Comparison of ENCODE assay signal across 9 cellular contexts in genomic region chr15:92653836-92654524, GRCh38. TPM values are rescaled to one million over a fixed set of nuclear protein-coding genes. Genes with fewer than 3 reads are reported as not detected.
DNase-seq lines count a peak whose midpoint lies in the region; ATAC-seq and TF ChIP-seq lines count a peak whose summit lies in the region.
"Had no signal": no experiment of that assay in that cellular context is flagged by ENCODE, and none has a peak within 500 bp of the region (broad histone marks: within the 10 kb centered on the region; RNA-seq: fewer than 3 reads in every experiment).

No MANE protein-coding gene starts in this region.

- ATAC-seq in aorta (ENCODE audit: low FRiP score) = no peak

- peak overlapping the region; percentile 74 for H3K4me3 Mint-ChIP-seq in osteocyte (ENCODE audit: unreplicated experiment)
- H3K4me3 Mint-ChIP-seq: activated naive CD8-positive, alpha-beta T cell treated with anti-CD3 and anti-CD28 coated beads, Interleukin-2, amount 10 ng/mL, durations not matched to agents 7 days and 5 days had no signal

- no peak overlapping the region for H3K4me2 ChIP-seq in osteoblast (ENCODE audit: insufficient read depth, low read length)

- no peaks in the 10 kb centered on the region for H4K20me1 ChIP-seq in osteoblast (ENCODE audit: insufficient read depth, low read length)

- H3K27me3 ChIP-seq in GM06990 (replicated peaks; ENCODE audit: control insufficient read depth, insufficient read depth, low read length) = no peaks in the 10 kb centered on the region
- peaks cover 18% of the 10 kb centered on the region for H3K27me3 ChIP-seq in osteoblast (ENCODE audit: insufficient read depth, low read length)
- H3K27me3 ChIP-seq in aorta (ENCODE audit: control insufficient read depth in 1 of 2, insufficient read depth in 2 of 2, low read length in 1 of 2) = no peaks in the 10 kb centered on the region

- DNase-seq in GM06990 (ENCODE audit: extremely low read depth, insufficient read length) (no peak), NCI-H2081 (lab: John Stamatoyannopoulos, UW) (peak; percentile 82 to 91), dermis blood vessel endothelial cell (peak; percentile 74), osteocyte (ENCODE audit: extremely low spot score, unreplicated experiment) (peak; percentile 48), osteoblast (ENCODE audit: insufficient read length, low spot score, missing footprints) (no peak), aorta (no peak), T-helper 9 cell (no peak)
- no peak for DNase-seq in activated CD4-positive, alpha-beta T cell treated with anti-CD3 and anti-CD28 coated beads, Interleukin-2, amount 50 U/mL, for 48 hours
- DNase-seq: activated naive CD8-positive, alpha-beta T cell treated with anti-CD3 and anti-CD28 coated beads, Interleukin-2, amount 10 ng/mL, durations not matched to agents 7 days and 5 days had no signal

- H3K36me3 ChIP-seq in GM06990 (ENCODE audit: control insufficient read depth, insufficient read depth, low read length) (peaks cover 7% of the 10 kb centered on the region), osteoblast (ENCODE audit: insufficient read depth, low read length) (no peaks in the 10 kb centered on the region), aorta (ENCODE audit: control insufficient read depth in 1 of 2, insufficient read depth in 2 of 2, low read length in 1 of 2) (no peaks in the 10 kb centered on the region)

- 74 to 79% methylated on average over 6 to 7 of the region's 7 CpGs for WGBS in aorta, 2 donors

- no peaks in the 10 kb centered on the region for H3K79me2 ChIP-seq in osteoblast (ENCODE audit: insufficient read depth, low read length)

- H3K4me1 ChIP-seq in osteoblast (ENCODE audit: insufficient read depth, low read length) (no peaks in the 10 kb centered on the region), aorta (ENCODE audit: control insufficient read depth in 1 of 2, insufficient read depth in 2 of 2, low read length in 2 of 2) (no peaks in the 10 kb centered on the region)

- no peak overlapping the region for H2AFZ ChIP-seq in osteoblast (ENCODE audit: low read length)

- intact Hi-C loops in aorta (cut with DNase I) = no loop called here

- H3K4me3 ChIP-seq in GM06990 (replicated peaks; ENCODE audit: low read depth, low read length) (peak overlapping the region; percentile 62), osteoblast (ENCODE audit: insufficient read depth, low read length) (no peak overlapping the region), aorta (ENCODE audit: low read length in 2 of 2) (no peak overlapping the region)

- H3K9me3 Mint-ChIP-seq in osteocyte (ENCODE audit: unreplicated experiment) = peaks cover 3% of the 10 kb centered on the region

- no peaks in the 10 kb centered on the region for H3K9me3 ChIP-seq in osteoblast (ENCODE audit: low read depth, low read length)
- no peaks in the 10 kb centered on the region for H3K9me3 ChIP-seq in aorta (ENCODE audit: control insufficient read depth, low read length)

- peaks cover 5% of the 10 kb centered on the region for H3K36me3 Mint-ChIP-seq in osteocyte (ENCODE audit: unreplicated experiment)

- H3K27me3 Mint-ChIP-seq in osteocyte (ENCODE audit: unreplicated experiment) = peaks cover 47% of the 10 kb centered on the region

- H3K27ac Mint-ChIP-seq in osteocyte (ENCODE audit: unreplicated experiment) = no peak overlapping the region
- H3K27ac Mint-ChIP-seq: activated naive CD8-positive, alpha-beta T cell treated with anti-CD3 and anti-CD28 coated beads, Interleukin-2, amount 10 ng/mL, durations not matched to agents 7 days and 5 days had no signal

- TF ChIP-seq CTCF in GM06990 (IDR thresholded peaks at IDR 0.05; ENCODE audit: insufficient read depth, low read length, poor library complexity, severe bottlenecking) (peak; percentile 28), osteocyte (IDR thresholded peaks at IDR 0.05) (no peak), osteoblast (IDR thresholded peaks at IDR 0.05; ENCODE audit: extremely low read depth, low read depth, low read length) (no peak)

- H3K27ac ChIP-seq in osteoblast (ENCODE audit: low read depth, low read length) (no peak overlapping the region), aorta (ENCODE audit: low read depth in 1 of 2, low read length in 2 of 2) (no peak overlapping the region)

- peaks cover 24% of the 10 kb centered on the region for H3K4me1 Mint-ChIP-seq in osteocyte (ENCODE audit: unreplicated experiment)

RNA-seq across cellular contexts. Expression of gene FAM174B, which starts 1.6 kb away (rescaled TPM):
- 31.1 and 37.7 TPM in 2 replicates for total RNA-seq in dermis blood vessel endothelial cell
- total RNA-seq in osteocyte = 8.2 and 11.0 TPM in 2 replicates
- 2.1 and 5.1 TPM in 2 replicates for total RNA-seq in osteoblast
- 10 to 100 TPM; 10.3 to 16.0 TPM for total RNA-seq in aorta
- 1 to 10 TPM in 1 of 2 donors, not detected in 1; 3.3 TPM for polyA plus RNA-seq in aorta

Comparison
In these comparisons a context has a peak if more than half of its experiments do, and no peak if none do; other contexts are left out.
1. DNase-seq: peak in NCI-H2081 (2 of 2), dermis blood vessel endothelial cell (single experiment) and osteocyte (single experiment); none in GM06990 (single experiment), osteoblast (single experiment), aorta (0 of 2), T-helper 9 cell (single experiment) and activated CD4-positive, alpha-beta T cell treated with anti-CD3 and anti-CD28 coated beads, Interleukin-2, amount 50 U/mL, for 48 hours (0 of 2).